In the genomic region with DNA sequence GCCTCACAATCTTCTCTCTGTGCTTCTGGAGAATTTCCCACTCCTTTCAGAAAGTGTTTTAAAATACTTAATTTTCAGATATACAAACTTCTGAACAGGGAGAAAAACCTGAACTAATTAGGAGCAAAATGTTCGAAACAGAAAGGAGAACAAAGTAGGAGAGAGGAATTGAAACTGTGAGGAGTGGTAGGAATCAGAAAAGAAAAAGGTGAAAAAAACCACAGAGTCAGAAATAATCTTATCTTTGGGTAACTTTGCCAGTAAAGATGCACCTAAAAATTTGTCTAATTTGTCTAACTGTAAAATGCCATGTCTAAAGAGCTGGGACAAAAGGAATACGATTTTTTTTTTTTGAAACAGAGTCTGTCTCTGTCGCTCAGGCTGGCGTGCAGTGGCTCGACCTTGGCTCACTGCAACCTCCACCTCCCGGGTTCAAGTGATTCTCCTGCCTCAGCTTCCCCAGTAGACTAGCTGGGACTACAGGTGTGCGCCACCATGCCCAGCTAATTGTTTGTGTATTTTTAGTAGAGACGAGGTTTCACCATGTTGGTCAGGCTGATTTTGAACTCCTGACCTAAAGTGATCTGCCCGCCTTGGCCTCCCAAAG, we compare ENCODE assay signal across 18 cellular contexts. TPM values are rescaled to one million over a fixed set of nuclear protein-coding genes. Genes with fewer than 3 reads are reported as not detected.
DNase-seq lines count a peak whose midpoint lies in the region; ATAC-seq, FAIRE-seq and TF ChIP-seq lines count a peak whose summit lies in the region.
"Had no signal": no experiment of that assay in that cellular context is flagged by ENCODE, and none has a peak within 500 bp of the region (broad histone marks: within the 10 kb centered on the region; RNA-seq: fewer than 3 reads in every experiment).

No MANE protein-coding gene starts in this region.

- no peak for ATAC-seq in activated CD8-positive, alpha-beta memory T cell treated with anti-CD3 and anti-CD28 coated beads, Interleukin-2, amount 10 ng/mL, durations not matched to agents 7 days and 5 days
- no peak for ATAC-seq in T-helper 17 cell
- no peak for ATAC-seq in naive thymus-derived CD8-positive, alpha-beta T cell

- CTCF ChIA-PET in activated CD8-positive, alpha-beta memory T cell treated with anti-CD3 and anti-CD28 coated beads, Interleukin-2, amount 10 ng/mL, durations not matched to agents 7 days and 5 days (lab: Charles Lee), result interaction anchor here (1.6 to 13.4 kb wide), 2 partner anchors 35 to 52 kb away, joined by 4 to 225 read pairs; no protein-coding TSS in a partner anchor

- H3K27ac Mint-ChIP-seq in activated CD8-positive, alpha-beta memory T cell treated with anti-CD3 and anti-CD28 coated beads, Interleukin-2, amount 10 ng/mL, durations not matched to agents 7 days and 5 days, result peak overlapping the region; percentile 64
- peak overlapping the region; percentile 65 for H3K27ac Mint-ChIP-seq in T-helper 17 cell
- H3K27ac Mint-ChIP-seq in naive thymus-derived CD8-positive, alpha-beta T cell, result peak overlapping the region; percentile 63 to 96 (median 92)

- peak; percentile 89 for FAIRE-seq in GM12892 (lab: Jason Lieb, UNC)

- H3K36me3 Mint-ChIP-seq in activated CD8-positive, alpha-beta memory T cell treated with anti-CD3 and anti-CD28 coated beads, Interleukin-2, amount 10 ng/mL, durations not matched to agents 7 days and 5 days, result peaks cover 41% of the 10 kb centered on the region
- peaks cover 8% of the 10 kb centered on the region for H3K36me3 Mint-ChIP-seq in T-helper 17 cell (ENCODE audit: low read depth)
- H3K36me3 Mint-ChIP-seq in naive thymus-derived CD8-positive, alpha-beta T cell, result peaks cover 4 to 24% (median 19%) of the 10 kb centered on the region in 3 donors

- H3K4me3 Mint-ChIP-seq in activated CD8-positive, alpha-beta memory T cell treated with anti-CD3 and anti-CD28 coated beads, Interleukin-2, amount 10 ng/mL, durations not matched to agents 7 days and 5 days, result peak overlapping the region; percentile 6
- no peak overlapping the region for H3K4me3 Mint-ChIP-seq in T-helper 17 cell
- H3K4me3 Mint-ChIP-seq in naive thymus-derived CD8-positive, alpha-beta T cell, result peak overlapping the region in 9 of 10 donors; percentile 34 to 81 (median 64)

- peaks cover 10% of the 10 kb centered on the region for H3K9me3 Mint-ChIP-seq in activated CD8-positive, alpha-beta memory T cell treated with anti-CD3 and anti-CD28 coated beads, Interleukin-2, amount 10 ng/mL, durations not matched to agents 7 days and 5 days (ENCODE audit: low read depth)
- peaks cover 0 to 31% (median 14%) of the 10 kb centered on the region in 9 donors for H3K9me3 Mint-ChIP-seq in naive thymus-derived CD8-positive, alpha-beta T cell

- peaks cover 7% of the 10 kb centered on the region for H3K9me3 ChIP-seq in T-helper 17 cell (ENCODE audit: control insufficient read depth, low read length, poor library complexity, severe bottlenecking)
- H3K9me3 ChIP-seq: SJCRH30, thyroid gland had no signal

- DNase-seq in activated CD8-positive, alpha-beta memory T cell treated with anti-CD3 and anti-CD28 coated beads, Interleukin-2, amount 10 ng/mL, durations not matched to agents 7 days and 5 days, result no peak
- no peak for DNase-seq in activated CD8-positive, alpha-beta memory T cell treated with anti-CD3 and anti-CD28 coated beads for 24 hours
- DNase-seq in GM12892 (ENCODE audit: insufficient read length) (no peak), T-helper 17 cell (no peak), anterior cingulate cortex (lab: John Stamatoyannopoulos, UW) (no peak), kidney tubule cell (ENCODE audit: low spot score) (no peak), C1 segment of cervical spinal cord (lab: John Stamatoyannopoulos, UW) (no peak)
- DNase-seq in naive thymus-derived CD8-positive, alpha-beta T cell, result no peak
- DNase-seq: activated CD8-positive, alpha-beta memory T cell treated with anti-CD3 and anti-CD28 coated beads, Interleukin-2, amount 50 U/mL, for 48 hours; cortex of kidney; erythroblast; GM23248; mesenchymal stem cell; NCI-H2081; NCI-H774; SJCRH30; stimulated activated CD4-positive, alpha-beta T cell treated with anti-CD3 and anti-CD28 coated beads, Interleukin-2, amount 100 ng/mL, for 24 hours; thyroid gland had no signal

- no peaks in the 10 kb centered on the region for H3K27me3 Mint-ChIP-seq in activated CD8-positive, alpha-beta memory T cell treated with anti-CD3 and anti-CD28 coated beads, Interleukin-2, amount 10 ng/mL, durations not matched to agents 7 days and 5 days
- no peaks in the 10 kb centered on the region for H3K27me3 Mint-ChIP-seq in T-helper 17 cell
- no peaks in the 10 kb centered on the region for H3K27me3 Mint-ChIP-seq in naive thymus-derived CD8-positive, alpha-beta T cell

- POLR2A ChIA-PET in naive thymus-derived CD8-positive, alpha-beta T cell (lab: Charles Lee), result interaction anchor here (0.7 to 18.7 kb wide), 3 partner anchors 19 to 84 kb away, joined by 3 to 1085 read pairs (median 446); no protein-coding TSS in a partner anchor

- peaks cover 50% of the 10 kb centered on the region for H3K4me1 Mint-ChIP-seq in activated CD8-positive, alpha-beta memory T cell treated with anti-CD3 and anti-CD28 coated beads, Interleukin-2, amount 10 ng/mL, durations not matched to agents 7 days and 5 days
- H3K4me1 Mint-ChIP-seq in T-helper 17 cell, result peaks cover 47% of the 10 kb centered on the region
- H3K4me1 Mint-ChIP-seq in naive thymus-derived CD8-positive, alpha-beta T cell, result peaks cover 22 to 76% (median 64%) of the 10 kb centered on the region in 4 donors

- TF ChIP-seq POLR2A in GM12892 (IDR thresholded peaks at IDR 0.05; ENCODE audit: low read depth, low read length), result no peak

RNA-seq across cellular contexts. Expression of gene RIPOR2, which starts 4.7 kb away (rescaled TPM):
- 100 to 1,000 TPM in 1 of 2 experiments, 10 to 100 TPM in 1; 53.4 to 104 TPM for total RNA-seq in activated CD8-positive, alpha-beta memory T cell treated with anti-CD3 and anti-CD28 coated beads, Interleukin-2, amount 10 ng/mL, durations not matched to agents 7 days and 5 days
- polyA plus RNA-seq in GM12892 (2012; ENCODE audit: missing spikeins), result 25.6 TPM
- 100 to 1,000 TPM; 296 to 364 TPM for total RNA-seq in T-helper 17 cell
- total RNA-seq in naive thymus-derived CD8-positive, alpha-beta T cell, result 100 to 1,000 TPM; 511 to 531 TPM
- 100 to 1,000 TPM; 413 to 542 (median 468) TPM for polyA plus RNA-seq in naive thymus-derived CD8-positive, alpha-beta T cell
